In the genomic region with DNA sequence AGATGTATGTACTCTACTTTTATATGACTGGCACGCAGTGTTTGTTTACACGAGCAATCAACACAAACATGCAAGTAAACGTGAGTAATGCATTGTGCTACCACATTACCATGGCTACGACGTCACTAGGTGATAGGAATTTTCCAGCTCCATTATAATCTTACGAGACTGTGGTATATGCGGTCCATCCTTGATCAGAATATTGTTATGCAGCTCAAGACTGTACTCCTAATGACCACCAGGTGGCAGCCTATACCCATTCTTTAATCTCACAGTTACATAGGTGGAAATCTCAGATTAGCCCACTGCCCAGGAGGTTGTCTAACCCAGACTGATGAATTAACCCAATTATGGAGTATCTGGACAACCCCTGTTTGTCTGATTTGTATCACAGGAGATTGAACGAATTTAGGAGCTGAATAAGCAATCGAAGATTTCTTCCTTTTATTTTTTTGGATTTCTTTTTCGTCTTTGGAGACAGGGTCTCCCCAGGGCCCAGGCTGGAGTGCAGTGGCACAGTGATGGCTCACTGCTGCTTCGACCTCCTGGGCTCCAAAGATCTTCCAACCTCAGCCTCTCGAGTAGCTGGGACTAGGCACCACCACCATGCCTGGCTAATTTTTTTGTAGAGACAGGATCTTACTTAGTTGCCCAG, we compare ENCODE assay signal across 8 cellular contexts. TPM values are rescaled to one million over a fixed set of nuclear protein-coding genes. Genes with fewer than 3 reads are reported as not detected.
DNase-seq lines count a peak whose midpoint lies in the region; ATAC-seq lines count a peak whose summit lies in the region.

No MANE protein-coding gene starts in this region.

- POLR2A ChIA-PET in activated CD4-positive, alpha-beta T cell treated with anti-CD3 and anti-CD28 coated beads for 36 hours (lab: Charles Lee) = interaction anchor here (0.6 to 1.1 kb wide), 4 partner anchors 8 to 280 kb away, joined by 3 to 9 read pairs (median 5); a partner anchor contains a TSS

- peaks cover 42% of the 10 kb centered on the region for H3K4me1 Mint-ChIP-seq in activated CD4-positive, alpha-beta T cell treated with anti-CD3 and anti-CD28 coated beads for 36 hours

- H3K36me3 Mint-ChIP-seq in activated CD4-positive, alpha-beta T cell treated with anti-CD3 and anti-CD28 coated beads for 36 hours (ENCODE audit: low read depth) = no peaks in the 10 kb centered on the region

- H3K4me3 Mint-ChIP-seq in activated CD4-positive, alpha-beta T cell treated with anti-CD3 and anti-CD28 coated beads for 36 hours = no peak overlapping the region

- no peaks in the 10 kb centered on the region for H3K9me3 Mint-ChIP-seq in activated CD4-positive, alpha-beta T cell treated with anti-CD3 and anti-CD28 coated beads for 36 hours (ENCODE audit: low read depth)

- ATAC-seq in GM18907 (IDR thresholded peaks at IDR 0.05; ENCODE audit: unreplicated experiment) (peak; percentile 49), HG03460 (IDR thresholded peaks at IDR 0.05; ENCODE audit: unreplicated experiment) (peak; percentile 47)
- ATAC-seq in activated CD4-positive, alpha-beta T cell treated with anti-CD3 and anti-CD28 coated beads for 36 hours = peak; percentile 53

- H3K27me3 Mint-ChIP-seq in activated CD4-positive, alpha-beta T cell treated with anti-CD3 and anti-CD28 coated beads for 36 hours = no peaks in the 10 kb centered on the region

- DNase-seq in Ammon's horn (ENCODE audit: low spot score) = peak; percentile 84
- peak; percentile 69 to 85 for DNase-seq in NCI-H524 (lab: John Stamatoyannopoulos, UW)
- peak; percentile 70 for DNase-seq in activated CD4-positive, alpha-beta T cell treated with anti-CD3 and anti-CD28 coated beads for 36 hours
- DNase-seq in effector CD8-positive, alpha-beta T cell (lab: John Stamatoyannopoulos, UW) = peak; percentile 44
- peak; percentile 75 to 80 for DNase-seq in lung microvascular endothelial cell (ENCODE audit: low read depth in 2 of 2)
- peak; percentile 29 for DNase-seq in stromal cell of bone marrow (ENCODE audit: low read depth)

- intact Hi-C loops in activated CD4-positive, alpha-beta T cell treated with anti-CD3 and anti-CD28 coated beads for 36 hours (cut with DNase I, micrococcal nuclease) = loop anchor here (1.0 to 5.0 kb wide), 9 partner anchors 75 to 634 kb away; a partner anchor contains a TSS

- CTCF ChIA-PET in activated CD4-positive, alpha-beta T cell treated with anti-CD3 and anti-CD28 coated beads for 36 hours (lab: Charles Lee) = interaction anchor here (0.6 to 9.8 kb wide), 44 partner anchors 8 to 389 kb away, joined by 3 to 463 read pairs (median 6); a partner anchor contains a TSS

- no peak overlapping the region for H3K27ac Mint-ChIP-seq in activated CD4-positive, alpha-beta T cell treated with anti-CD3 and anti-CD28 coated beads for 36 hours

RNA-seq across cellular contexts. Expression of a gene that starts 8.7 kb away (rescaled TPM):
- 100 to 1,000 TPM in 1 of 2 experiments, 10 to 100 TPM in 1; 81.0 to 107 TPM for total RNA-seq in activated CD4-positive, alpha-beta T cell treated with anti-CD3 and anti-CD28 coated beads for 36 hours
- total RNA-seq in lung microvascular endothelial cell = not detected in 2 replicates

RNA-seq across cellular contexts. Expression of a gene that starts 26.5 kb away (rescaled TPM):
- total RNA-seq in activated CD4-positive, alpha-beta T cell treated with anti-CD3 and anti-CD28 coated beads for 36 hours = not detected
- total RNA-seq in lung microvascular endothelial cell = not detected in 2 replicates

Comparison
In these comparisons a context has a peak if more than half of its experiments do, and no peak if none do; other contexts are left out.
1. Peak in every context shown above with its lines: DNase-seq and ATAC-seq.
2. DNase-seq: peak in every context shown above with its lines; median percentile 84 in Ammon's horn; 78 in lung microvascular endothelial cell; 77 in NCI-H524; 70 in activated CD4-positive, alpha-beta T cell treated with anti-CD3 and anti-CD28 coated beads for 36 hours; 44 in effector CD8-positive, alpha-beta T cell; 29 in stromal cell of bone marrow.
3. RNA of a gene that starts 8.7 kb away (total RNA-seq): 81.0 to 107 TPM in activated CD4-positive, alpha-beta T cell treated with anti-CD3 and anti-CD28 coated beads for 36 hours; not detected in lung microvascular endothelial cell; every median in the first group is over 10 times any median in the second.